1 cellular context compared by ENCODE assay signal in the genomic region with DNA sequence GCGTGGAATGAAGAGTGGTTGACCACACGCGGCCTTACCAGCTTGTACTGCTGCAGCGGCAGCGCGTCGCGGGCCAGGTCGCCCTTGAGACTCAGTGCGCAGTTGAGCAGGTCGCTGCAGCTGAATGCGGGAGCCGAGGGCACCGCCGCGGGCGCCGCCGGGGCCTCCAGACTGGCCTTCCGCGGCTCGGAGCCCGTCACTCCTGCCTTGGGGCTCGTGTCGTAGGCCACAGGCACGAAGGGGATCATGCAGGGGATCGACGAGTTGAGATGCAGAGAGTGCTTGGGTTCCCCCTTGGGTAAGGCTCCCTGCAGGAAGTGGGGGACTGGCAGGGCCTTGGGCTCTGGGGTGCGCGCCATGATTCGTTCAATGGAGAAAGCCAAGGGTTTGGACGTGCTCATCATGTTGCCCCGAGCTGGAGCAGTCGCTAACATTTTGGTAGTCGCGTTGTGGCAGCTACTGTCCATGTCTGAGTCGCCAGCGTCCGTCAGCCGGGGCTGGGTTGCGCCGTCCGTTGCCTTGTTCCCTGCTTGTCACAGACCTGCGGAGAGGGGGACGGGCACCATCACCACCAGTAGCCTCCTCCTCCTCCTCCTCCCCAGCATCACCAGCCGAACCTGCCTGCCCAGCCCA.
TF ChIP-seq lines count a peak whose summit lies in the region.

No MANE protein-coding gene starts in this region.

TF ChIP-seq in SK-N-SH treated with all-trans-retinoic acid at 6 μM for 48 hours, 23 proteins besides CTCF, POLR2A, EP300 and RAD21 (continued from another document):
- TF ChIP-seq, protein P1, sequence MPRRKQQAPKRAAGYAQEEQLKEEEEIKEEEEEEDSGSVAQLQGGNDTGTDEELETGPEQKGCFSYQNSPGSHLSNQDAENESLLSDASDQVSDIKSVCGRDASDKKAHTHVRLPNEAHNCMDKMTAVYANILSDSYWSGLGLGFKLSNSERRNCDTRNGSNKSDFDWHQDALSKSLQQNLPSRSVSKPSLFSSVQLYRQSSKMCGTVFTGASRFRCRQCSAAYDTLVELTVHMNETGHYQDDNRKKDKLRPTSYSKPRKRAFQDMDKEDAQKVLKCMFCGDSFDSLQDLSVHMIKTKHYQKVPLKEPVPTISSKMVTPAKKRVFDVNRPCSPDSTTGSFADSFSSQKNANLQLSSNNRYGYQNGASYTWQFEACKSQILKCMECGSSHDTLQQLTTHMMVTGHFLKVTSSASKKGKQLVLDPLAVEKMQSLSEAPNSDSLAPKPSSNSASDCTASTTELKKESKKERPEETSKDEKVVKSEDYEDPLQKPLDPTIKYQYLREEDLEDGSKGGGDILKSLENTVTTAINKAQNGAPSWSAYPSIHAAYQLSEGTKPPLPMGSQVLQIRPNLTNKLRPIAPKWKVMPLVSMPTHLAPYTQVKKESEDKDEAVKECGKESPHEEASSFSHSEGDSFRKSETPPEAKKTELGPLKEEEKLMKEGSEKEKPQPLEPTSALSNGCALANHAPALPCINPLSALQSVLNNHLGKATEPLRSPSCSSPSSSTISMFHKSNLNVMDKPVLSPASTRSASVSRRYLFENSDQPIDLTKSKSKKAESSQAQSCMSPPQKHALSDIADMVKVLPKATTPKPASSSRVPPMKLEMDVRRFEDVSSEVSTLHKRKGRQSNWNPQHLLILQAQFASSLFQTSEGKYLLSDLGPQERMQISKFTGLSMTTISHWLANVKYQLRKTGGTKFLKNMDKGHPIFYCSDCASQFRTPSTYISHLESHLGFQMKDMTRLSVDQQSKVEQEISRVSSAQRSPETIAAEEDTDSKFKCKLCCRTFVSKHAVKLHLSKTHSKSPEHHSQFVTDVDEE (CRISPR knock-in tag; IDR thresholded peaks at IDR 0.05) = no peak
- TF ChIP-seq, protein P2, sequence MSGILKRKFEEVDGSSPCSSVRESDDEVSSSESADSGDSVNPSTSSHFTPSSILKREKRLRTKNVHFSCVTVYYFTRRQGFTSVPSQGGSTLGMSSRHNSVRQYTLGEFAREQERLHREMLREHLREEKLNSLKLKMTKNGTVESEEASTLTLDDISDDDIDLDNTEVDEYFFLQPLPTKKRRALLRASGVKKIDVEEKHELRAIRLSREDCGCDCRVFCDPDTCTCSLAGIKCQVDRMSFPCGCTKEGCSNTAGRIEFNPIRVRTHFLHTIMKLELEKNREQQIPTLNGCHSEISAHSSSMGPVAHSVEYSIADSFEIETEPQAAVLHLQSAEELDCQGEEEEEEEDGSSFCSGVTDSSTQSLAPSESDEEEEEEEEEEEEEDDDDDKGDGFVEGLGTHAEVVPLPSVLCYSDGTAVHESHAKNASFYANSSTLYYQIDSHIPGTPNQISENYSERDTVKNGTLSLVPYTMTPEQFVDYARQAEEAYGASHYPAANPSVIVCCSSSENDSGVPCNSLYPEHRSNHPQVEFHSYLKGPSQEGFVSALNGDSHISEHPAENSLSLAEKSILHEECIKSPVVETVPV (CRISPR knock-in tag; IDR thresholded peaks at IDR 0.05) = no peak
- TF ChIP-seq TOX (CRISPR knock-in tag; IDR thresholded peaks at IDR 0.05; ENCODE audit: borderline replicate concordance) (no peak), ZNF565 (CRISPR knock-in tag; conservative IDR thresholded peaks at IDR 0.05; ENCODE audit: low read depth) (no peak), ARNTL (CRISPR knock-in tag; IDR thresholded peaks at IDR 0.05; ENCODE audit: borderline replicate concordance, low read depth) (no peak), PPARA (CRISPR knock-in tag; IDR thresholded peaks at IDR 0.05; ENCODE audit: borderline replicate concordance) (no peak)
